ENCODE assay signal across 13 cellular contexts in the genomic region with DNA sequence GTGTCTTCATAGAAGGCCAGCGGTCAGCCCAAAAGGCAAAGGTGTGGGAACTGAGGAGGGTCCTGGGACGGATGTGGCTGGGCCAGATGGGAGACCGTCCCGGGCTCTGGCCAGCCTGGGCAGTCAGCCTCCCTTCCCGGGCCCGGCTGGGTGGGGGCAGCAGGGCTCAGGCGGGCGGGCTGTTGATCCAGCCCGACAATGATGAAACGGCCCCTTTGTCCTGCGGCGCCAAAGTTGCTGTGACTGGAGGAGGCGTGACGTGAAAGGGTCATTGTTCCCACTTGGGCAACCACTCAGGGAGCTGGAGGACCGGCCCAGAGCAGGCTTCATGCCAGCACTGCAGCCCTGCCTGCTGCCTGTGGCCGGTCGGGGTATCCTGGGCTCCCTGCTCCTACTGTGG. TPM values are rescaled to one million over a fixed set of nuclear protein-coding genes. Genes with fewer than 3 reads are reported as not detected.
DNase-seq lines count a peak whose midpoint lies in the region; ATAC-seq and TF ChIP-seq lines count a peak whose summit lies in the region.
"Had no signal": no experiment of that assay in that cellular context is flagged by ENCODE, and none has a peak within 500 bp of the region (broad histone marks: within the 10 kb centered on the region; RNA-seq: fewer than 3 reads in every experiment).

No MANE protein-coding gene starts in this region.

- intact Hi-C loops in upper lobe of right lung (cut with DNase I): no loop called here

- ATAC-seq in upper lobe of right lung: peak; percentile 85
- no peak for ATAC-seq in HG02571 (IDR thresholded peaks at IDR 0.05; ENCODE audit: unreplicated experiment)

- peak overlapping the region; percentile 36 for H3K27ac ChIP-seq in upper lobe of right lung
- H3K27ac ChIP-seq: SK-N-MC had no signal

- peaks cover 15% of the 10 kb centered on the region for H3K4me1 ChIP-seq in upper lobe of right lung

- DNase-seq in NCI-H2029 (lab: John Stamatoyannopoulos, UW): peak; percentile 32
- no peak for DNase-seq in NCI-H2029 treated with DMSO at 0.1 percent for 48 hours (lab: John Stamatoyannopoulos, UW)
- peak; percentile 97 for DNase-seq in foreskin melanocyte
- peak; percentile 78 for DNase-seq in mucosa of gallbladder (ENCODE audit: low spot score)
- peak; percentile 92 for DNase-seq in upper lobe of right lung
- no peak for DNase-seq in DMS114 treated with DMSO at 0.1 percent for 48 hours (lab: John Stamatoyannopoulos, UW; ENCODE audit: unreplicated experiment)
- DNase-seq in NCI-H1436 treated with DMSO at 0.1 percent for 48 hours (lab: John Stamatoyannopoulos, UW): no peak
- DNase-seq: activated CD4-positive, alpha-beta T cell treated with anti-CD3 and anti-CD28 coated beads, Interleukin-2, amount 50 U/mL, for 48 hours; activated naive CD8-positive, alpha-beta T cell treated with anti-CD3 and anti-CD28 coated beads, Interleukin-2, amount 10 ng/mL, durations not matched to agents 7 days and 5 days; GDM1; NCI-H1694 had no signal

- no peak for TF ChIP-seq CTCF in upper lobe of right lung (IDR thresholded peaks at IDR 0.05)

- no peaks in the 10 kb centered on the region for H3K36me3 ChIP-seq in upper lobe of right lung

- H3K9me3 ChIP-seq in upper lobe of right lung: no peaks in the 10 kb centered on the region

- no peak overlapping the region for H3K4me3 ChIP-seq in upper lobe of right lung
- H3K4me3 ChIP-seq: SK-N-MC had no signal

- H3K27me3 ChIP-seq in upper lobe of right lung: no peaks in the 10 kb centered on the region

RNA-seq across cellular contexts. Expression of a gene that starts 16.5 kb away (rescaled TPM):
- total RNA-seq in mucosa of gallbladder: 20.4 TPM
- total RNA-seq in upper lobe of right lung: 40.7 TPM

RNA-seq across cellular contexts. Expression of a gene that starts 44.2 kb away (rescaled TPM):
- total RNA-seq in mucosa of gallbladder: 836 TPM
- total RNA-seq in upper lobe of right lung: 810 TPM

RNA-seq across cellular contexts. Expression of a gene that starts 56.5 kb away (rescaled TPM):
- total RNA-seq in mucosa of gallbladder (47.6 TPM), upper lobe of right lung (26.5 TPM)

Comparison
In these comparisons a context has a peak if more than half of its experiments do, and no peak if none do; other contexts are left out.
1. DNase-seq: peak in NCI-H2029 (single experiment), foreskin melanocyte (single experiment), mucosa of gallbladder (single experiment) and upper lobe of right lung (single experiment); none in NCI-H2029 treated with DMSO at 0.1 percent for 48 hours (single experiment), DMS114 treated with DMSO at 0.1 percent for 48 hours (single experiment) and NCI-H1436 treated with DMSO at 0.1 percent for 48 hours (single experiment).